1 cellular context compared by ENCODE assay signal in the genomic region with DNA sequence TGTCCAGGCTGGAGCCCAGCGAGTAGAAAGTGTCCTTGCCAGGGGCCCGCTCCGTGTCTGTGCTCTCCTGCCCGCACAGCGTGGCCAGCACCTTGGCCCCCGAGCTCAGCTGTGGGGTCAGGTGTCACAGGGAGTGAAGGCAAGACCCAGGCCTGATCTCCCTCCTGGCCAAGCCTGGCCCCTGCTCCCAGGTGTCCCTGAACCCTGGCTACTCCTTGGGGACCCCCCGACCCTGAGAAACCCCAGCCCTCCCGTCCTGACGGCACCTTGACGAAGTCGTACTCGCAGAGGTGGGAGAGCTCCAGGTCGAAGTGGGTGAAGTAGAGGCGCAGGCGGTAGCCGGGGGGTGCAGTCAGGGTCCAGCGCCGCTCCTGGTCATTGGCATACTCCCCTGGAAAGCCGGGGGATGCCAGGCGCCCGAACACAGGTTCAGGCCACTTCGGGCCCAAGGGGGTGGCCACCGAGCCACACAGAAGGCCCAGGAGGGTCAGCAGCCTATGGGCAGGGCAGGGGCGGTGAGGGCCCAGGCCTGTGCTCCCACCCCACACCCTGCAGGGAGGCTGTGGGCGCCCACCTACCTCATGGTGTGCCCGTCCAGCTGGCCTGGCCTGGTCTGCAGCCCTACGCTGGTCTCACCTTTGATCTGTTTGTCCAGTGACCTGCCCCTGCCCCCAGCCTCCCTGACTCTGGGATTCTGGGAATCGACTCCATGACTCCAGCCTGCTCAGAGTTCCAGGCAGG.
A peak's percentile ranks its signal among the peaks of the same experiment; 100 is the strongest.
TF ChIP-seq lines count a peak whose summit lies in the region.

MASP2 (minus strand) TSS at position 615 of the 741 bp plus-strand sequence; CDS start at position 583, 32 bp downstream.

TF ChIP-seq in HepG2, 621 proteins besides CTCF, POLR2A, EP300 and RAD21 (continued from another document and continues in another):
- TF ChIP-seq ZNF143 (CRISPR knock-in tag; IDR thresholded peaks at IDR 0.05) = peak; percentile 82
- 0 out of 2 replicates have a peak, but pooled peaks have one; percentile 72 for TF ChIP-seq ZNF44 (CRISPR knock-in tag; IDR thresholded peaks at IDR 0.05)
- no peak for TF ChIP-seq MAFG (CRISPR knock-in tag; IDR thresholded peaks at IDR 0.05)
- TF ChIP-seq ZNF792 (CRISPR knock-in tag; IDR thresholded peaks at IDR 0.05) = no peak
- 0 out of 2 replicates have a peak, but pooled peaks have one; percentile 23 for TF ChIP-seq ZNF292 (CRISPR knock-in tag; IDR thresholded peaks at IDR 0.05; ENCODE audit: borderline replicate concordance, low read depth)
- TF ChIP-seq PRDM10 (CRISPR knock-in tag; IDR thresholded peaks at IDR 0.05; ENCODE audit: low read depth) = peak; percentile 72; the same call in 1 of the 2 replicates
- TF ChIP-seq KDM5B (CRISPR knock-in tag; IDR thresholded peaks at IDR 0.05; ENCODE audit: borderline replicate concordance) = peak; percentile 65
- TF ChIP-seq ZNF740 (CRISPR knock-in tag; IDR thresholded peaks at IDR 0.05) = peak; percentile 36; the same call in 1 of the 2 replicates
- no peak for TF ChIP-seq ZBTB8A (CRISPR knock-in tag; IDR thresholded peaks at IDR 0.05; ENCODE audit: borderline replicate concordance, low read depth)
- TF ChIP-seq ZNF691 (CRISPR knock-in tag; IDR thresholded peaks at IDR 0.05; ENCODE audit: borderline replicate concordance, low read depth) = peak; percentile 49; the same call in 1 of the 2 replicates
- no peak for TF ChIP-seq KLF6 (CRISPR knock-in tag; IDR thresholded peaks at IDR 0.05)
- TF ChIP-seq NCOA2 (CRISPR knock-in tag; IDR thresholded peaks at IDR 0.05) = peak; percentile 33
- TF ChIP-seq ZNF510 (CRISPR knock-in tag; IDR thresholded peaks at IDR 0.05; ENCODE audit: low read depth) = 0 out of 2 replicates have a peak, but pooled peaks have one; percentile 35
- 0 out of 2 replicates have a peak, but pooled peaks have one; percentile 13 for TF ChIP-seq PITX1 (CRISPR knock-in tag; IDR thresholded peaks at IDR 0.05)
- peak; percentile 41; the same call in 1 of the 2 replicates for TF ChIP-seq PPARG (CRISPR knock-in tag; conservative IDR thresholded peaks at IDR 0.05)
- peak; percentile 77; the same call in 1 of the 2 replicates for TF ChIP-seq ZFP90 (CRISPR knock-in tag; IDR thresholded peaks at IDR 0.05; ENCODE audit: borderline replicate concordance)
- no peak for TF ChIP-seq GTF2F1 (IDR thresholded peaks at IDR 0.05; ENCODE audit: low read length)
- TF ChIP-seq, protein P1, sequence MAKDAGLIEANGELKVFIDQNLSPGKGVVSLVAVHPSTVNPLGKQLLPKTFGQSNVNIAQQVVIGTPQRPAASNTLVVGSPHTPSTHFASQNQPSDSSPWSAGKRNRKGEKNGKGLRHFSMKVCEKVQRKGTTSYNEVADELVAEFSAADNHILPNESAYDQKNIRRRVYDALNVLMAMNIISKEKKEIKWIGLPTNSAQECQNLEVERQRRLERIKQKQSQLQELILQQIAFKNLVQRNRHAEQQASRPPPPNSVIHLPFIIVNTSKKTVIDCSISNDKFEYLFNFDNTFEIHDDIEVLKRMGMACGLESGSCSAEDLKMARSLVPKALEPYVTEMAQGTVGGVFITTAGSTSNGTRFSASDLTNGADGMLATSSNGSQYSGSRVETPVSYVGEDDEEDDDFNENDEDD (CRISPR knock-in tag; IDR thresholded peaks at IDR 0.05; ENCODE audit: borderline replicate concordance) = no peak
- TF ChIP-seq, protein P2, sequence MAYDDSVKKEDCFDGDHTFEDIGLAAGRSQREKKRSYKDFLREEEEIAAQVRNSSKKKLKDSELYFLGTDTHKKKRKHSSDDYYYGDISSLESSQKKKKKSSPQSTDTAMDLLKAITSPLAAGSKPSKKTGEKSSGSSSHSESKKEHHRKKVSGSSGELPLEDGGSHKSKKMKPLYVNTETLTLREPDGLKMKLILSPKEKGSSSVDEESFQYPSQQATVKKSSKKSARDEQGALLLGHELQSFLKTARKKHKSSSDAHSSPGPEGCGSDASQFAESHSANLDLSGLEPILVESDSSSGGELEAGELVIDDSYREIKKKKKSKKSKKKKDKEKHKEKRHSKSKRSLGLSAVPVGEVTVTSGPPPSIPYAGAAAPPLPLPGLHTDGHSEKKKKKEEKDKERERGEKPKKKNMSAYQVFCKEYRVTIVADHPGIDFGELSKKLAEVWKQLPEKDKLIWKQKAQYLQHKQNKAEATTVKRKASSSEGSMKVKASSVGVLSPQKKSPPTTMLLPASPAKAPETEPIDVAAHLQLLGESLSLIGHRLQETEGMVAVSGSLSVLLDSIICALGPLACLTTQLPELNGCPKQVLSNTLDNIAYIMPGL (CRISPR knock-in tag; IDR thresholded peaks at IDR 0.05; ENCODE audit: borderline replicate concordance in 1 of 2, low read depth in 1 of 2) = peak; percentile 28 to 62; a peak in 3 of 4 replicates
- TF ChIP-seq, protein P3, sequence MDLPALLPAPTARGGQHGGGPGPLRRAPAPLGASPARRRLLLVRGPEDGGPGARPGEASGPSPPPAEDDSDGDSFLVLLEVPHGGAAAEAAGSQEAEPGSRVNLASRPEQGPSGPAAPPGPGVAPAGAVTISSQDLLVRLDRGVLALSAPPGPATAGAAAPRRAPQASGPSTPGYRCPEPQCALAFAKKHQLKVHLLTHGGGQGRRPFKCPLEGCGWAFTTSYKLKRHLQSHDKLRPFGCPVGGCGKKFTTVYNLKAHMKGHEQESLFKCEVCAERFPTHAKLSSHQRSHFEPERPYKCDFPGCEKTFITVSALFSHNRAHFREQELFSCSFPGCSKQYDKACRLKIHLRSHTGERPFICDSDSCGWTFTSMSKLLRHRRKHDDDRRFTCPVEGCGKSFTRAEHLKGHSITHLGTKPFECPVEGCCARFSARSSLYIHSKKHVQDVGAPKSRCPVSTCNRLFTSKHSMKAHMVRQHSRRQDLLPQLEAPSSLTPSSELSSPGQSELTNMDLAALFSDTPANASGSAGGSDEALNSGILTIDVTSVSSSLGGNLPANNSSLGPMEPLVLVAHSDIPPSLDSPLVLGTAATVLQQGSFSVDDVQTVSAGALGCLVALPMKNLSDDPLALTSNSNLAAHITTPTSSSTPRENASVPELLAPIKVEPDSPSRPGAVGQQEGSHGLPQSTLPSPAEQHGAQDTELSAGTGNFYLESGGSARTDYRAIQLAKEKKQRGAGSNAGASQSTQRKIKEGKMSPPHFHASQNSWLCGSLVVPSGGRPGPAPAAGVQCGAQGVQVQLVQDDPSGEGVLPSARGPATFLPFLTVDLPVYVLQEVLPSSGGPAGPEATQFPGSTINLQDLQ (CRISPR knock-in tag; IDR thresholded peaks at IDR 0.05) = 0 out of 2 replicates have a peak, but pooled peaks have one; percentile 59
- TF ChIP-seq HOXD1 (CRISPR knock-in tag; IDR thresholded peaks at IDR 0.05) = 0 out of 2 replicates have a peak, but pooled peaks have one; percentile 27
- TF ChIP-seq ZNF737 (CRISPR knock-in tag; IDR thresholded peaks at IDR 0.05; ENCODE audit: borderline replicate concordance) = no peak
- no peak for TF ChIP-seq ARID5B (CRISPR knock-in tag; IDR thresholded peaks at IDR 0.05)
- peak; percentile 89 for TF ChIP-seq RBFOX2 (IDR thresholded peaks at IDR 0.05; ENCODE audit: low read depth, low read length)
- no peak for TF ChIP-seq MIXL1 (CRISPR knock-in tag; IDR thresholded peaks at IDR 0.05)
- no peak for TF ChIP-seq MEF2D (CRISPR knock-in tag; IDR thresholded peaks at IDR 0.05)
- no peak for TF ChIP-seq PCBP1 (IDR thresholded peaks at IDR 0.05; ENCODE audit: borderline replicate concordance, low read depth, low read length)
- no peak for TF ChIP-seq TARDBP (CRISPR knock-in tag; IDR thresholded peaks at IDR 0.05)
- TF ChIP-seq ZNF556 (CRISPR knock-in tag; IDR thresholded peaks at IDR 0.05; ENCODE audit: borderline replicate concordance) = 0 out of 2 replicates have a peak, but pooled peaks have one; percentile 76
- TF ChIP-seq HMG20A (CRISPR knock-in tag; IDR thresholded peaks at IDR 0.05; ENCODE audit: borderline replicate concordance) = no peak
- TF ChIP-seq, protein P4, sequence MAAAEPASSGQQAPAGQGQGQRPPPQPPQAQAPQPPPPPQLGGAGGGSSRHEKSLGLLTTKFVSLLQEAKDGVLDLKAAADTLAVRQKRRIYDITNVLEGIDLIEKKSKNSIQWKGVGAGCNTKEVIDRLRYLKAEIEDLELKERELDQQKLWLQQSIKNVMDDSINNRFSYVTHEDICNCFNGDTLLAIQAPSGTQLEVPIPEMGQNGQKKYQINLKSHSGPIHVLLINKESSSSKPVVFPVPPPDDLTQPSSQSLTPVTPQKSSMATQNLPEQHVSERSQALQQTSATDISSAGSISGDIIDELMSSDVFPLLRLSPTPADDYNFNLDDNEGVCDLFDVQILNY (CRISPR knock-in tag; conservative IDR thresholded peaks at IDR 0.05) = no peak
- TF ChIP-seq ZEB1 (IDR thresholded peaks at IDR 0.05; ENCODE audit: insufficient replicate concordance, low read depth) = no peak
- 0 out of 2 replicates have a peak, but pooled peaks have one; percentile 38 for TF ChIP-seq STAT5B (CRISPR knock-in tag; IDR thresholded peaks at IDR 0.05)
- no peak for TF ChIP-seq SIX1 (CRISPR knock-in tag; IDR thresholded peaks at IDR 0.05; ENCODE audit: borderline replicate concordance)
- no peak for TF ChIP-seq RBAK (CRISPR knock-in tag; IDR thresholded peaks at IDR 0.05)
- TF ChIP-seq ZNF678 (CRISPR knock-in tag; IDR thresholded peaks at IDR 0.05) = 0 out of 2 replicates have a peak, but pooled peaks have one; percentile 44
- no peak for TF ChIP-seq DPF2 (CRISPR knock-in tag; IDR thresholded peaks at IDR 0.05; ENCODE audit: borderline replicate concordance, low read depth)
- 0 out of 2 replicates have a peak, but pooled peaks have one; percentile 47 for TF ChIP-seq ZNF274 (CRISPR knock-in tag; IDR thresholded peaks at IDR 0.05)
- no peak for TF ChIP-seq ZNF317 (CRISPR knock-in tag; IDR thresholded peaks at IDR 0.05)
- peak; percentile 40 for TF ChIP-seq NR2C2 (CRISPR knock-in tag; IDR thresholded peaks at IDR 0.05; ENCODE audit: borderline replicate concordance)
- no peak for TF ChIP-seq ZNF841 (CRISPR knock-in tag; IDR thresholded peaks at IDR 0.05; ENCODE audit: borderline replicate concordance)
- TF ChIP-seq CHD4 (IDR thresholded peaks at IDR 0.05; ENCODE audit: borderline replicate concordance, low read length) = no peak
- no peak for TF ChIP-seq ZNF205 (CRISPR knock-in tag; IDR thresholded peaks at IDR 0.05)
- 0 out of 2 replicates have a peak, but pooled peaks have one; percentile 34 for TF ChIP-seq MED13 (CRISPR knock-in tag; IDR thresholded peaks at IDR 0.05)
- TF ChIP-seq ZNF629 (CRISPR knock-in tag; conservative IDR thresholded peaks at IDR 0.05) = peak; percentile 13; the same call in 1 of the 2 replicates
- TF ChIP-seq PTBP1 (IDR thresholded peaks at IDR 0.05; ENCODE audit: low read depth, low read length, poor library complexity, severe bottlenecking) = no peak
